ENCODE assay signal across 14 cellular contexts in genomic region chr11:1301220-1302000, GRCh38. TPM values are rescaled to one million over a fixed set of nuclear protein-coding genes. Genes with fewer than 3 reads are reported as not detected.
DNase-seq lines count a peak whose midpoint lies in the region; ATAC-seq and TF ChIP-seq lines count a peak whose summit lies in the region.
"Had no signal": no experiment of that assay in that cellular context is flagged by ENCODE, and none has a peak within 500 bp of the region (broad histone marks: within the 10 kb centered on the region; RNA-seq: fewer than 3 reads in every experiment).

No MANE protein-coding gene starts in this region.

- peaks cover 84% of the 10 kb centered on the region for H4K20me1 ChIP-seq in osteoblast (ENCODE audit: insufficient read depth, low read length)

- H3K27me3 Mint-ChIP-seq in activated T-cell treated with anti-CD3 and anti-CD28 coated beads, Interleukin-2, amount 50 U/mL, for 24 hours = no peaks in the 10 kb centered on the region
- H3K27me3 Mint-ChIP-seq in activated T-cell treated with anti-CD3 and anti-CD28 coated beads, Interleukin-2, amount 50 U/mL, for 72 hours (ENCODE audit: low read depth) = no peaks in the 10 kb centered on the region
- H3K27me3 Mint-ChIP-seq in activated T-helper 2 cell treated with anti-CD3 and anti-CD28 coated beads, Interferon-gamma antibody, Interleukin-2, Interleukin-4, amounts not matched to agents 10 μg/mL and 5 μg/mL and 100 μg/mL, durations not matched to agents 14 hours and 24 hours and 36 hours (ENCODE audit: low read depth) = no peaks in the 10 kb centered on the region
- H3K27me3 Mint-ChIP-seq: CD4-positive, CD25-positive, alpha-beta regulatory T cell had no signal

- H3K79me2 ChIP-seq in osteoblast (ENCODE audit: insufficient read depth, low read length) = peaks cover 93% of the 10 kb centered on the region

- no peaks in the 10 kb centered on the region for H3K9me3 ChIP-seq in osteoblast (ENCODE audit: low read depth, low read length)
- H3K9me3 ChIP-seq: heart right ventricle, transverse colon had no signal

- no peaks in the 10 kb centered on the region for H3K27me3 ChIP-seq in osteoblast (ENCODE audit: insufficient read depth, low read length)
- H3K27me3 ChIP-seq: heart right ventricle, transverse colon had no signal

- no peak overlapping the region for H2AFZ ChIP-seq in osteoblast (ENCODE audit: low read length)

- TF ChIP-seq CTCF in osteoblast (IDR thresholded peaks at IDR 0.05; ENCODE audit: extremely low read depth, low read depth, low read length) = no peak

- peak; percentile 12 for DNase-seq in activated T-cell treated with anti-CD3 and anti-CD28 coated beads, Interleukin-2, amount 50 U/mL, for 24 hours
- DNase-seq in activated T-cell treated with anti-CD3 and anti-CD28 coated beads, Interleukin-2, amount 50 U/mL, for 72 hours = no peak
- DNase-seq in ecto neural progenitor cell (ENCODE audit: low spot score) (peak; percentile 32), osteoblast (ENCODE audit: insufficient read length, low spot score, missing footprints) (peak; percentile 72), ureter (ENCODE audit: low spot score) (peak; percentile 26), NCI-H345 treated with DMSO at 0.1 percent for 48 hours (lab: John Stamatoyannopoulos, UW; ENCODE audit: unreplicated experiment) (no peak)
- DNase-seq in activated T-helper 2 cell treated with anti-CD3 and anti-CD28 coated beads, Interferon-gamma antibody, Interleukin-2, Interleukin-4, amounts not matched to agents 10 μg/mL and 5 μg/mL and 100 μg/mL, durations not matched to agents 14 hours and 24 hours and 36 hours (ENCODE audit: low spot score) = no peak
- DNase-seq: DMS79 treated with DMSO at 0.1 percent for 48 hours; heart right ventricle; stimulated activated CD4-positive, alpha-beta T cell treated with anti-CD3 and anti-CD28 coated beads, Interleukin-4, amount 100 ng/mL, for 1 hour; transverse colon had no signal

- no peak overlapping the region for H3K27ac ChIP-seq in osteoblast (ENCODE audit: low read depth, low read length)
- H3K27ac ChIP-seq: heart right ventricle had no signal

- no peak overlapping the region for H3K4me3 Mint-ChIP-seq in activated T-cell treated with anti-CD3 and anti-CD28 coated beads, Interleukin-2, amount 50 U/mL, for 24 hours
- no peak overlapping the region for H3K4me3 Mint-ChIP-seq in activated T-cell treated with anti-CD3 and anti-CD28 coated beads, Interleukin-2, amount 50 U/mL, for 72 hours
- no peak overlapping the region for H3K4me3 Mint-ChIP-seq in activated T-helper 2 cell treated with anti-CD3 and anti-CD28 coated beads, Interferon-gamma antibody, Interleukin-2, Interleukin-4, amounts not matched to agents 10 μg/mL and 5 μg/mL and 100 μg/mL, durations not matched to agents 14 hours and 24 hours and 36 hours (ENCODE audit: low read depth)
- H3K4me3 Mint-ChIP-seq: CD4-positive, CD25-positive, alpha-beta regulatory T cell; mesothelial cell of epicardium had no signal

- peak overlapping the region; percentile 22 for H3K27ac Mint-ChIP-seq in activated T-cell treated with anti-CD3 and anti-CD28 coated beads, Interleukin-2, amount 50 U/mL, for 24 hours
- no peak overlapping the region for H3K27ac Mint-ChIP-seq in activated T-cell treated with anti-CD3 and anti-CD28 coated beads, Interleukin-2, amount 50 U/mL, for 72 hours
- no peak overlapping the region for H3K27ac Mint-ChIP-seq in activated T-helper 2 cell treated with anti-CD3 and anti-CD28 coated beads, Interferon-gamma antibody, Interleukin-2, Interleukin-4, amounts not matched to agents 10 μg/mL and 5 μg/mL and 100 μg/mL, durations not matched to agents 14 hours and 24 hours and 36 hours
- H3K27ac Mint-ChIP-seq: mesothelial cell of epicardium had no signal

- peaks cover 7% of the 10 kb centered on the region for H3K4me1 ChIP-seq in osteoblast (ENCODE audit: insufficient read depth, low read length)

- H3K4me3 ChIP-seq in osteoblast (ENCODE audit: insufficient read depth, low read length) = no peak overlapping the region
- H3K4me3 ChIP-seq: heart right ventricle, transverse colon had no signal

- intact Hi-C loops in activated T-helper 2 cell treated with anti-CD3 and anti-CD28 coated beads, Interferon-gamma antibody, Interleukin-2, Interleukin-4, amounts not matched to agents 10 μg/mL and 5 μg/mL and 100 μg/mL, durations not matched to agents 14 hours and 24 hours and 36 hours (cut with micrococcal nuclease) = no loop called here

- no peak overlapping the region for H3K4me2 ChIP-seq in osteoblast (ENCODE audit: insufficient read depth, low read length)

- peaks cover 59% of the 10 kb centered on the region for H3K36me3 Mint-ChIP-seq in activated T-cell treated with anti-CD3 and anti-CD28 coated beads, Interleukin-2, amount 50 U/mL, for 24 hours (ENCODE audit: low read depth)
- H3K36me3 Mint-ChIP-seq in activated T-cell treated with anti-CD3 and anti-CD28 coated beads, Interleukin-2, amount 50 U/mL, for 72 hours (ENCODE audit: insufficient read depth in 2 of 2) = no peaks in the 10 kb centered on the region
- H3K36me3 Mint-ChIP-seq in activated T-helper 2 cell treated with anti-CD3 and anti-CD28 coated beads, Interferon-gamma antibody, Interleukin-2, Interleukin-4, amounts not matched to agents 10 μg/mL and 5 μg/mL and 100 μg/mL, durations not matched to agents 14 hours and 24 hours and 36 hours (ENCODE audit: low read depth) = no peaks in the 10 kb centered on the region

- peaks cover 45% of the 10 kb centered on the region for H3K4me1 Mint-ChIP-seq in activated T-cell treated with anti-CD3 and anti-CD28 coated beads, Interleukin-2, amount 50 U/mL, for 24 hours (ENCODE audit: low read depth)
- H3K4me1 Mint-ChIP-seq in activated T-cell treated with anti-CD3 and anti-CD28 coated beads, Interleukin-2, amount 50 U/mL, for 72 hours (ENCODE audit: low read depth) = peaks cover 4% of the 10 kb centered on the region
- no peaks in the 10 kb centered on the region for H3K4me1 Mint-ChIP-seq in activated T-helper 2 cell treated with anti-CD3 and anti-CD28 coated beads, Interferon-gamma antibody, Interleukin-2, Interleukin-4, amounts not matched to agents 10 μg/mL and 5 μg/mL and 100 μg/mL, durations not matched to agents 14 hours and 24 hours and 36 hours (ENCODE audit: low read depth)

- H3K36me3 ChIP-seq in osteoblast (ENCODE audit: insufficient read depth, low read length) = peaks cover 16% of the 10 kb centered on the region
- H3K36me3 ChIP-seq: transverse colon had no signal

- ATAC-seq in activated T-cell treated with anti-CD3 and anti-CD28 coated beads, Interleukin-2, amount 50 U/mL, for 72 hours (replicated peaks in 1 of 2) = no peak
- ATAC-seq in GM19467 (IDR thresholded peaks at IDR 0.05; ENCODE audit: unreplicated experiment) = no peak
- ATAC-seq: heart right ventricle had no signal

- H3K9me3 Mint-ChIP-seq in activated T-cell treated with anti-CD3 and anti-CD28 coated beads, Interleukin-2, amount 50 U/mL, for 24 hours = no peaks in the 10 kb centered on the region
- no peaks in the 10 kb centered on the region for H3K9me3 Mint-ChIP-seq in activated T-cell treated with anti-CD3 and anti-CD28 coated beads, Interleukin-2, amount 50 U/mL, for 72 hours
- no peaks in the 10 kb centered on the region for H3K9me3 Mint-ChIP-seq in activated T-helper 2 cell treated with anti-CD3 and anti-CD28 coated beads, Interferon-gamma antibody, Interleukin-2, Interleukin-4, amounts not matched to agents 10 μg/mL and 5 μg/mL and 100 μg/mL, durations not matched to agents 14 hours and 24 hours and 36 hours
- H3K9me3 Mint-ChIP-seq: mesothelial cell of epicardium had no signal

RNA-seq across cellular contexts. Expression of gene TOLLIP, which starts 8.0 kb away (rescaled TPM):
- 10 to 100 TPM; 32.9 to 34.1 TPM for total RNA-seq in activated T-cell treated with anti-CD3 and anti-CD28 coated beads, Interleukin-2, amount 50 U/mL, for 72 hours
- total RNA-seq in osteoblast (30.8 and 35.9 TPM in 2 replicates), ureter (122 TPM)
- total RNA-seq in activated T-helper 2 cell treated with anti-CD3 and anti-CD28 coated beads, Interferon-gamma antibody, Interleukin-2, Interleukin-4, amounts not matched to agents 10 μg/mL and 5 μg/mL and 100 μg/mL, durations not matched to agents 14 hours and 24 hours and 36 hours = 33.6 and 35.0 TPM in 2 replicates

Comparison
In these comparisons a context has a peak if more than half of its experiments do, and no peak if none do; other contexts are left out.
1. DNase-seq: peak in activated T-cell treated with anti-CD3 and anti-CD28 coated beads, Interleukin-2, amount 50 U/mL, for 24 hours (single experiment), ecto neural progenitor cell (single experiment), osteoblast (single experiment) and ureter (single experiment); none in activated T-cell treated with anti-CD3 and anti-CD28 coated beads, Interleukin-2, amount 50 U/mL, for 72 hours (0 of 2), activated T-helper 2 cell treated with anti-CD3 and anti-CD28 coated beads, Interferon-gamma antibody, Interleukin-2, Interleukin-4, amounts not matched to agents 10 μg/mL and 5 μg/mL and 100 μg/mL, durations not matched to agents 14 hours and 24 hours and 36 hours (single experiment) and NCI-H345 treated with DMSO at 0.1 percent for 48 hours (single experiment).